Comparison of ENCODE assay signal across 9 cellular contexts in the genomic region with DNA sequence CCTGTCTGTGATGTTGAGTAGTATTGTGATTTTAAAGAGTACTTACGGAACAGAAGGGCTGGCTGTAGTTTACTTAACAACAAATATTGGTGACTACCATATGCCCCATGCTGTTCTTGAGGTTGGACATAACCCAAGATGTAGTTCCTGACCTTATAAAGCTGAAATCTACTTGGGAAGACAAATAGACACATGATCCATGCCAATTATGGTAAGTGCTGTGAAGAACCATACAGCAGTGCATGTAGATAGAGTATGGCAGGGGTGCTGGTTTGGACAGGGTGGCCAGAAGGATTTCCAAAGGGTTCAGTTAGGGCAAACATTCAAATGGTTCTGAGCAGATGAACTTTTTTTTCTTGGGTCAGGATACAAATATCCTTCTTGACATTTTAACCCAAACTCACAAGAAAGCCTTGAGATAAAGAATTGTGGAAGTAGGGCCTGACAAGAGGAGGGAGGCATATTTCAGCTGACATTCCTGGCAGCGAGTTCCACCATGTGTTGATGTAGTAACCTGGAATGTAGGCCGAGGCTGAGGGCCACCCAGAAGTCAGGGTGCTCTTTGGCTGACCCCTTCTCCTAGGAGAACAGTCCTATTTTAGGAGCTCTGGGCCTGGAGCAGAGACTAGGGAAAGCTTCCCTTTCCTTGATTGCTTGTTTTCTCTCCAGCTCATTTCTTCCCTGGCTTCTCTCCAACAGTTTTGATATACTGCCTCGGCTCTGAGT.
DNase-seq lines count a peak whose midpoint lies in the region; TF ChIP-seq lines count a peak whose summit lies in the region.
"Had no signal": no experiment of that assay in that cellular context is flagged by ENCODE, and none has a peak within 500 bp of the region (broad histone marks: within the 10 kb centered on the region; RNA-seq: fewer than 3 reads in every experiment).

No MANE protein-coding gene starts in this region.

- POLR2A ChIA-PET in HEK293T (lab: Yijun Ruan, JAX), result no interaction called here

- no peak for TF ChIP-seq EP300 in ovary (IDR thresholded peaks at IDR 0.05)

- DNase-seq in AG20443 (ENCODE audit: low spot score) (peak; percentile 68), Peyer's patch (peak in 2 of 3 donors; percentile 17 to 65), fibroblast of the aortic adventitia (ENCODE audit: low read depth) (peak; percentile 89), ovary (peak; percentile 60 to 84 (median 64)), NK-92 (lab: John Stamatoyannopoulos, UW; ENCODE audit: unreplicated experiment) (no peak), HEK293T (ENCODE audit: extremely low spot score) (no peak), LoVo (ENCODE audit: low spot score) (no peak), NCI-H1436 treated with DMSO at 0.1 percent for 48 hours (lab: John Stamatoyannopoulos, UW) (no peak)
- DNase-seq: nucleus accumbens had no signal

- H3K27me3 ChIP-seq in Peyer's patch (no peaks in the 10 kb centered on the region), ovary (no peaks in the 10 kb centered on the region)

- H3K9me3 ChIP-seq in Peyer's patch (no peaks in the 10 kb centered on the region), ovary (no peaks in the 10 kb centered on the region)

- 20 to 23% (median 20%) methylated on average over 4 of the region's 4 CpGs for WGBS in ovary, 3 donors

- CTCF ChIA-PET in HEK293T (lab: Yijun Ruan, JAX), result no interaction called here

- H3K27ac ChIP-seq in Peyer's patch (no peak overlapping the region), ovary (no peak overlapping the region)

- no peak overlapping the region for H3K4me3 ChIP-seq in Peyer's patch
- H3K4me3 ChIP-seq in fibroblast of the aortic adventitia (ENCODE audit: low read depth, low read length), result no peak overlapping the region
- H3K4me3 ChIP-seq in ovary, result no peak overlapping the region

- H3K36me3 ChIP-seq in Peyer's patch, result no peaks in the 10 kb centered on the region
- no peaks in the 10 kb centered on the region for H3K36me3 ChIP-seq in ovary

- intact Hi-C loops in ovary (cut with DNase I), result no loop called here

- H3K4me1 ChIP-seq in Peyer's patch (no peaks in the 10 kb centered on the region), ovary (ENCODE audit: insufficient read depth) (peaks cover 3% of the 10 kb centered on the region)

- TF ChIP-seq CTCF in Peyer's patch (IDR thresholded peaks at IDR 0.05), result no peak
- no peak for TF ChIP-seq CTCF in fibroblast of the aortic adventitia (IDR thresholded peaks at IDR 0.05; ENCODE audit: insufficient read depth, low read length)
- no peak for TF ChIP-seq CTCF in ovary (IDR thresholded peaks at IDR 0.05)

- TF ChIP-seq POLR2A in Peyer's patch (IDR thresholded peaks at IDR 0.05) (no peak), ovary (IDR thresholded peaks at IDR 0.05) (no peak)

TF ChIP-seq in HEK293T, 16 proteins besides CTCF, POLR2A, EP300 and RAD21:
- TF ChIP-seq SP1 (IDR thresholded peaks at IDR 0.05) (no peak), CTBP1 (IDR thresholded peaks at IDR 0.05; ENCODE audit: borderline replicate concordance) (no peak), ELF4 (IDR thresholded peaks at IDR 0.05) (no peak), ARNT (IDR thresholded peaks at IDR 0.05) (no peak), SUZ12 (IDR thresholded peaks at IDR 0.05) (no peak)

Comparison
In these comparisons a context has a peak if more than half of its experiments do, and no peak if none do; other contexts are left out.
1. DNase-seq: peak in AG20443 (single experiment), Peyer's patch (2 of 3), fibroblast of the aortic adventitia (single experiment) and ovary (5 of 5); none in NK-92 (single experiment), HEK293T (single experiment), LoVo (single experiment) and NCI-H1436 treated with DMSO at 0.1 percent for 48 hours (single experiment).